ENCODE assay signal across 9 cellular contexts in the genomic region with DNA sequence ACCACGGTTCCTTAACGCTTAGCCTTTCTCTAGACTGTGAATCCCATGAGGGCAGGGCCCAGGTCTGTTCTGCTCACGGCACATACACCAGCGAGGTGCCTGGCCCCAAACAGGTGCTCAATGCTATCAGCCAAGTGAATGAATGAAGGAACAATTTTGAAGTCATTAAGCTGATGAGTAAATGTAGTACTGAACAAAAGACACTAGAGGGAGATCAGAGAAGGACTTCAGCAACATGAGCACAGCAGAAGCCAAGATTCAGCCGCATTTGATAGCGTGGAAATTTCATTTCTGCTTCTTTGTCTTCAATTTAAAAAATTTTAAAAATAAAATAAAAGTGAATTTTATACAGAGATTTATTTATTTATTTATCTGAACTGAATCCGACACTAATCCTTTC. TPM values are rescaled to one million over a fixed set of nuclear protein-coding genes. Genes with fewer than 3 reads are reported as not detected.
A peak's percentile ranks its signal among the peaks of the same experiment; 100 is the strongest.
DNase-seq lines count a peak whose midpoint lies in the region; ATAC-seq and TF ChIP-seq lines count a peak whose summit lies in the region.
"Had no signal": no experiment of that assay in that cellular context is flagged by ENCODE, and none has a peak within 500 bp of the region (broad histone marks: within the 10 kb centered on the region; RNA-seq: fewer than 3 reads in every experiment).

No MANE protein-coding gene starts in this region.

- CTCF ChIA-PET in AG04449 (lab: Yijun Ruan, JAX) = interaction anchor here (0.7 to 5.4 kb wide), 3 partner anchors 280 to 307 kb away, joined by 3 to 64 read pairs (median 3); no protein-coding TSS in a partner anchor

- H3K27me3 ChIP-seq in right atrium auricular region = no peaks in the 10 kb centered on the region
- H3K27me3 ChIP-seq: SJCRH30 had no signal

- H3K4me3 ChIP-seq in AG04449 (ENCODE audit: low read depth, low read length) (no peak overlapping the region), SK-N-MC (no peak overlapping the region), right atrium auricular region (no peak overlapping the region)
- H3K4me3 ChIP-seq: SJCRH30 had no signal

- DNase-seq in AG04449 (ENCODE audit: low read depth, low spot score) (peak; percentile 0), HCEC 1CT (peak; percentile 48), SK-N-MC (ENCODE audit: low read depth, low spot score) (peak; percentile 34), right atrium auricular region (ENCODE audit: low spot score) (no peak), omental fat pad (ENCODE audit: low spot score) (no peak), NCI-H1092 treated with DMSO at 0.1 percent for 48 hours (lab: John Stamatoyannopoulos, UW) (no peak), DMS79 treated with DMSO at 0.1 percent for 48 hours (lab: John Stamatoyannopoulos, UW) (no peak)

- H3K9ac ChIP-seq in SK-N-MC (ENCODE audit: insufficient read length) = no peak overlapping the region

- peaks cover 0 to 7% of the 10 kb centered on the region in 2 donors for H3K4me1 ChIP-seq in right atrium auricular region
- H3K4me1 ChIP-seq: SJCRH30 had no signal

- H3K36me3 ChIP-seq in SK-N-MC (ENCODE audit: insufficient read depth, low read length) (no peaks in the 10 kb centered on the region), right atrium auricular region (no peaks in the 10 kb centered on the region)
- H3K36me3 ChIP-seq: SJCRH30 had no signal

- POLR2A ChIA-PET in AG04449 (lab: Yijun Ruan, JAX) = no interaction called here

- ATAC-seq in omental fat pad (ENCODE audit: low FRiP score) = no peak
- no peak for ATAC-seq in HG03196 (IDR thresholded peaks at IDR 0.05; ENCODE audit: unreplicated experiment)

- H3K9me3 ChIP-seq in SK-N-MC (ENCODE audit: low read depth, low read length) = no peaks in the 10 kb centered on the region
- peaks cover 0 to 5% of the 10 kb centered on the region in 2 donors for H3K9me3 ChIP-seq in right atrium auricular region
- H3K9me3 ChIP-seq: SJCRH30 had no signal

- TF ChIP-seq CTCF in AG04449 (IDR thresholded peaks at IDR 0.05; ENCODE audit: insufficient read depth, low read length, missing control alignments) = peak; percentile 15
- TF ChIP-seq CTCF in right atrium auricular region (IDR thresholded peaks at IDR 0.05) = peak; percentile 25 to 65
- no peak for TF ChIP-seq CTCF in omental fat pad (IDR thresholded peaks at IDR 0.05)

- no peak overlapping the region for H3K27ac ChIP-seq in SK-N-MC
- no peak overlapping the region for H3K27ac ChIP-seq in right atrium auricular region
- H3K27ac ChIP-seq: SJCRH30 had no signal

RNA-seq across cellular contexts. Expression of a gene that starts 20.1 kb away (rescaled TPM):
- total RNA-seq in right atrium auricular region (1 to 10 TPM; 1.1 to 1.8 TPM), omental fat pad (1 to 10 TPM in 1 of 4 donors, under 1 TPM in 2, not detected in 1; 0.48 to 1.9 (median 0.93) TPM)
- total RNA-seq: SJCRH30 had no signal

Comparison
In these comparisons a context has a peak if more than half of its experiments do, and no peak if none do; other contexts are left out.
1. DNase-seq: peak in AG04449 (single experiment), HCEC 1CT (single experiment) and SK-N-MC (single experiment); none in right atrium auricular region (single experiment), omental fat pad (single experiment), NCI-H1092 treated with DMSO at 0.1 percent for 48 hours (single experiment) and DMS79 treated with DMSO at 0.1 percent for 48 hours (single experiment).
2. CTCF ChIP-seq: peak in AG04449 (single experiment) and right atrium auricular region (2 of 2); none in omental fat pad (0 of 3).